ENCODE assay signal across 11 cellular contexts in genomic region chr19:33175156-33175782, GRCh38. TPM values are rescaled to one million over a fixed set of nuclear protein-coding genes. Genes with fewer than 3 reads are reported as not detected.
DNase-seq lines count a peak whose midpoint lies in the region; ATAC-seq, FAIRE-seq and TF ChIP-seq lines count a peak whose summit lies in the region.
"Had no signal": no experiment of that assay in that cellular context is flagged by ENCODE, and none has a peak within 500 bp of the region (broad histone marks: within the 10 kb centered on the region; RNA-seq: fewer than 3 reads in every experiment).

No MANE protein-coding gene starts in this region.

- H3F3A ChIP-seq in GM23248 (ENCODE audit: insufficient read depth): peaks cover 9% of the 10 kb centered on the region

- no peak overlapping the region for H2AFZ ChIP-seq in GM23248

- intact Hi-C loops in activated T-helper 1 cell treated with anti-CD3 and anti-CD28 coated beads, Interleukin-12 subunit alpha, Interleukin-12 subunit beta, Interleukin-2, Interleukin-4 antibody, amounts not matched to agents 30 ng/mL and 10 ng/mL and 1 ng/mL, durations not matched to agents 14 hours and 24 hours and 36 hours (cut with micrococcal nuclease): loop anchor here (5.0 to 10.0 kb wide), 2 partner anchors 107 to 1960 kb away; no protein-coding TSS in a partner anchor
- intact Hi-C loops in natural killer cell (cut with micrococcal nuclease): no loop called here

- H3K4me2 ChIP-seq in GM23248 (ENCODE audit: unreplicated experiment): no peak overlapping the region

- in situ Hi-C loops in GM23248 (cut with MboI): no loop called here

- POLR2A ChIA-PET in AG04449 (lab: Yijun Ruan, JAX): interaction anchor here (1.0 kb wide), 1 partner anchor 484 kb away, joined by 3 read pairs; the partner anchor contains the start of gene NUDT19

- no peaks in the 10 kb centered on the region for H3K9me3 Mint-ChIP-seq in activated T-helper 1 cell treated with anti-CD3 and anti-CD28 coated beads, Interleukin-12 subunit alpha, Interleukin-12 subunit beta, Interleukin-2, Interleukin-4 antibody, amounts not matched to agents 30 ng/mL and 10 ng/mL and 1 ng/mL, durations not matched to agents 14 hours and 24 hours and 36 hours
- H3K9me3 Mint-ChIP-seq in natural killer cell: no peaks in the 10 kb centered on the region

- peaks cover 5% of the 10 kb centered on the region for H3K36me3 Mint-ChIP-seq in activated T-helper 1 cell treated with anti-CD3 and anti-CD28 coated beads, Interleukin-12 subunit alpha, Interleukin-12 subunit beta, Interleukin-2, Interleukin-4 antibody, amounts not matched to agents 30 ng/mL and 10 ng/mL and 1 ng/mL, durations not matched to agents 14 hours and 24 hours and 36 hours (ENCODE audit: low read depth)
- H3K36me3 Mint-ChIP-seq in natural killer cell: peaks cover 7% of the 10 kb centered on the region

- peak overlapping the region; percentile 97 for H3K4me3 Mint-ChIP-seq in activated T-helper 1 cell treated with anti-CD3 and anti-CD28 coated beads, Interleukin-12 subunit alpha, Interleukin-12 subunit beta, Interleukin-2, Interleukin-4 antibody, amounts not matched to agents 30 ng/mL and 10 ng/mL and 1 ng/mL, durations not matched to agents 14 hours and 24 hours and 36 hours
- peak overlapping the region; percentile 100 for H3K4me3 Mint-ChIP-seq in natural killer cell

- CTCF ChIA-PET in AG04449 (lab: Yijun Ruan, JAX): interaction anchor here (0.6 to 7.1 kb wide), 7 partner anchors 9 to 203 kb away, joined by 3 to 54 read pairs (median 5); no protein-coding TSS in a partner anchor

- H3K27ac ChIP-seq in GM23248: no peak overlapping the region

- peaks cover 13% of the 10 kb centered on the region for H3K4me1 ChIP-seq in GM23248 (ENCODE audit: insufficient read depth)

- H4K20me1 ChIP-seq in GM23248 (ENCODE audit: insufficient read depth): no peaks in the 10 kb centered on the region

- ATAC-seq in natural killer cell (no peak), GM21825 (IDR thresholded peaks at IDR 0.05; ENCODE audit: unreplicated experiment) (no peak)

- H3K9me2 ChIP-seq in GM23248 (ENCODE audit: insufficient read depth): no peaks in the 10 kb centered on the region

- 94 to 95% methylated on average over 10 of the region's 10 CpGs for WGBS in GM23248 (ENCODE audit: low coverage in 1 of 2, low lambda C conversion rate in 2 of 2, missing lambda C conversion rate in 2 of 2), 2 experiments

- no peak overlapping the region for H3K27ac Mint-ChIP-seq in activated T-helper 1 cell treated with anti-CD3 and anti-CD28 coated beads, Interleukin-12 subunit alpha, Interleukin-12 subunit beta, Interleukin-2, Interleukin-4 antibody, amounts not matched to agents 30 ng/mL and 10 ng/mL and 1 ng/mL, durations not matched to agents 14 hours and 24 hours and 36 hours
- peak overlapping the region; percentile 100 for H3K27ac Mint-ChIP-seq in natural killer cell

- H3K27me3 Mint-ChIP-seq in activated T-helper 1 cell treated with anti-CD3 and anti-CD28 coated beads, Interleukin-12 subunit alpha, Interleukin-12 subunit beta, Interleukin-2, Interleukin-4 antibody, amounts not matched to agents 30 ng/mL and 10 ng/mL and 1 ng/mL, durations not matched to agents 14 hours and 24 hours and 36 hours (ENCODE audit: insufficient read depth): peaks cover 6% of the 10 kb centered on the region
- H3K27me3 Mint-ChIP-seq in natural killer cell (ENCODE audit: low read depth in 2 of 2): peaks cover 5 to 6% of the 10 kb centered on the region in 2 donors

- no peak for FAIRE-seq in GM12892 (lab: Jason Lieb, UNC)

- H3K9ac ChIP-seq in GM23248: peak overlapping the region; percentile 91

- no peaks in the 10 kb centered on the region for H3K9me3 ChIP-seq in GM23248 (ENCODE audit: low read depth)

- no peaks in the 10 kb centered on the region for H3K36me3 ChIP-seq in GM23248 (ENCODE audit: low read depth)

- no peak for TF ChIP-seq POLR2A in GM12892 (IDR thresholded peaks at IDR 0.05; ENCODE audit: low read depth, low read length)

- H3K79me2 ChIP-seq in GM23248 (ENCODE audit: insufficient read depth): peaks cover 10% of the 10 kb centered on the region

- TF ChIP-seq CTCF in AG04449 (IDR thresholded peaks at IDR 0.05; ENCODE audit: insufficient read depth, low read length, missing control alignments): no peak
- no peak for TF ChIP-seq CTCF in natural killer cell (IDR thresholded peaks at IDR 0.05)

- no peaks in the 10 kb centered on the region for H3K27me3 ChIP-seq in GM23248 (replicated peaks; ENCODE audit: insufficient read depth)

- peaks cover 39% of the 10 kb centered on the region for H3K4me1 Mint-ChIP-seq in activated T-helper 1 cell treated with anti-CD3 and anti-CD28 coated beads, Interleukin-12 subunit alpha, Interleukin-12 subunit beta, Interleukin-2, Interleukin-4 antibody, amounts not matched to agents 30 ng/mL and 10 ng/mL and 1 ng/mL, durations not matched to agents 14 hours and 24 hours and 36 hours (ENCODE audit: low read depth)
- H3K4me1 Mint-ChIP-seq in natural killer cell: peaks cover 48 to 57% of the 10 kb centered on the region in 2 donors

- H3K4me3 ChIP-seq in AG04449 (ENCODE audit: low read depth, low read length): peak overlapping the region; percentile 72; the same call in 1 of the 2 replicates
- peak overlapping the region; percentile 79; the same call in 1 of the 2 replicates for H3K4me3 ChIP-seq in GM23248

- DNase-seq in AG04449 (ENCODE audit: low read depth, low spot score) (no peak), GM23248 (no peak), natural killer cell (no peak), NCI-H2196 (lab: John Stamatoyannopoulos, UW; ENCODE audit: unreplicated experiment) (no peak), GM12892 (ENCODE audit: insufficient read length) (no peak), pons (ENCODE audit: low spot score) (no peak)
- no peak for DNase-seq in activated T-helper 1 cell treated with anti-CD3 and anti-CD28 coated beads, Interleukin-12 subunit alpha, Interleukin-12 subunit beta, Interleukin-2, Interleukin-4 antibody, amounts not matched to agents 30 ng/mL and 10 ng/mL and 1 ng/mL, durations not matched to agents 14 hours and 24 hours and 36 hours (ENCODE audit: low spot score)

RNA-seq across cellular contexts. Expression of gene LRP3, which starts 18.9 kb away (rescaled TPM):
- 58.3 and 59.9 TPM in 2 replicates for total RNA-seq in GM23248 (2014; rRNA removed; shearing (Covaris generic))
- 2.9 TPM in 2 replicates for polyA plus RNA-seq in GM23248 (2016; fragmentation: Nextera tagmentation; extraction: Ambion mirVana)
- total RNA-seq in activated T-helper 1 cell treated with anti-CD3 and anti-CD28 coated beads, Interleukin-12 subunit alpha, Interleukin-12 subunit beta, Interleukin-2, Interleukin-4 antibody, amounts not matched to agents 30 ng/mL and 10 ng/mL and 1 ng/mL, durations not matched to agents 14 hours and 24 hours and 36 hours: 0.13 and 0.29 TPM in 2 replicates
- under 1 TPM in 2 of 3 donors, not detected in 1; 0.33 to 0.38 TPM for total RNA-seq in natural killer cell
- polyA plus RNA-seq in GM12892 (2012; ENCODE audit: missing spikeins): not detected

RNA-seq across cellular contexts. Expression of gene WDR88, which starts 43.4 kb away (rescaled TPM):
- not detected in 2 replicates for total RNA-seq in GM23248 (2014; rRNA removed; shearing (Covaris generic))
- polyA plus RNA-seq in GM23248 (2016; fragmentation: Nextera tagmentation; extraction: Ambion mirVana): 0.10 TPM in 2 replicates
- not detected in 2 replicates for total RNA-seq in activated T-helper 1 cell treated with anti-CD3 and anti-CD28 coated beads, Interleukin-12 subunit alpha, Interleukin-12 subunit beta, Interleukin-2, Interleukin-4 antibody, amounts not matched to agents 30 ng/mL and 10 ng/mL and 1 ng/mL, durations not matched to agents 14 hours and 24 hours and 36 hours
- not detected for total RNA-seq in natural killer cell
- 0.53 TPM for polyA plus RNA-seq in GM12892 (2012; ENCODE audit: missing spikeins)
- total RNA-seq: bronchial epithelial cell, Daoy, myocyte had no signal

RNA-seq across cellular contexts. Expression of gene SLC7A10, which starts 50.4 kb away (rescaled TPM):
- total RNA-seq in GM23248 (2014; rRNA removed; shearing (Covaris generic)): not detected in 2 replicates
- polyA plus RNA-seq in GM23248 (2016; fragmentation: Nextera tagmentation; extraction: Ambion mirVana): not detected in 2 replicates
- not detected in 2 replicates for total RNA-seq in activated T-helper 1 cell treated with anti-CD3 and anti-CD28 coated beads, Interleukin-12 subunit alpha, Interleukin-12 subunit beta, Interleukin-2, Interleukin-4 antibody, amounts not matched to agents 30 ng/mL and 10 ng/mL and 1 ng/mL, durations not matched to agents 14 hours and 24 hours and 36 hours
- total RNA-seq in natural killer cell: not detected
- not detected for polyA plus RNA-seq in GM12892 (2012; ENCODE audit: missing spikeins)
- total RNA-seq: bronchial epithelial cell, Daoy, myocyte had no signal

Comparison
In these comparisons a context has a peak if more than half of its experiments do, and no peak if none do; other contexts are left out.
1. RNA of gene LRP3, which starts 18.9 kb away (total RNA-seq): 58.3 to 59.9 TPM in GM23248; 0.33 to 0.38 TPM in natural killer cell and 0.13 to 0.29 TPM in activated T-helper 1 cell treated with anti-CD3 and anti-CD28 coated beads, Interleukin-12 subunit alpha, Interleukin-12 subunit beta, Interleukin-2, Interleukin-4 antibody, amounts not matched to agents 30 ng/mL and 10 ng/mL and 1 ng/mL, durations not matched to agents 14 hours and 24 hours and 36 hours; every median in the first group is over 10 times any median in the second.